In the genomic region with DNA sequence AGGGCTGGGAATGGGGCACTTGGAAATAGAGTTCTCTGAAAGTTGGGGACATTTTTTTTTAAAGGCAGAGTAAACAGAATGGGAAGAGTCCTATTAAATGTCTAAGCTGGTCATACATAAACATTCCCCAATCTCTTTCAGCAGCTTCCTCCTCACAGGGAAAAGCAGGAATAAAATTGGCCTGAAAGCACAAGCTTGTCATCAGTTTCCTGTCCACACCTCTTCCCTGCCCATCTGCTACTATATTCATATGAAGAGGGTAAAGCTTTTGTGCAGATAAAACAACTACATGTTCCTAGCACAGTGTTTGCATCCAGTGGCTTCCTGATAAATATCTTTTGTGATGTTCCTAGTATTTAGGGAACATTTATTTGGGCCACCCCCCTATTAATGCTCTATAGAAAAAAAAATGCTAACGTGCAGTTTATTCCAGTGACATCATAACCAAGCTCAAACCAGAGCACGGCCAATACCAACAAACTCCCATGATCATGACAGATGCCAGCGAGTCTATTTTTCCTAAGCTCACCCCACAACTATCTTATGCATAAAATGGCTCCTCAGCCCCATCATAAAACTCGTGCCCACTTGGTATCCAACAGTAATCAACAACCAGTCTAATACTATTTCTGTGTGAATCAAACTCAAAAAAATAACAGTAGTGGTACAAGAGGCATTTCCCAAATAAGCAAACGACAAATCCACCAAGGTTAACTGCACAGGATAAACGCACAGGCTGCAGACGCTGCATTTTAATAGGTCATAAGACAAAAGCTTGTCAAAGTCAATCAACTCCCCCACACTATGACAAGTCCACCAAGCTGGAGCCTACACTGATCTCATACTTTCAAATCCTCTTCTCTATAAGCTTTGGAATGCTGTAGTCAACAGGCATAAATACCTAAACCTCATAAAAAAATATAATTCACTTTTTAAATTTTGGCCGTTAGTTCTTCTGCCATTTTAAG, we compare ENCODE assay signal across 10 cellular contexts.
A peak's percentile ranks its signal among the peaks of the same experiment; 100 is the strongest.
DNase-seq lines count a peak whose midpoint lies in the region; ATAC-seq and TF ChIP-seq lines count a peak whose summit lies in the region.
"Had no signal": no experiment of that assay in that cellular context is flagged by ENCODE, and none has a peak within 500 bp of the region (broad histone marks: within the 10 kb centered on the region; RNA-seq: fewer than 3 reads in every experiment).

No MANE protein-coding gene starts in this region.

- H3K4me3 ChIP-seq in AG04450 (ENCODE audit: low read depth, low read length) (peak overlapping the region; percentile 48), SK-N-MC (no peak overlapping the region), fibroblast of the aortic adventitia (ENCODE audit: low read depth, low read length) (peak overlapping the region; percentile 66)

- peaks cover 52% of the 10 kb centered on the region for H3K4me1 Mint-ChIP-seq in nephron
- peaks cover 3% of the 10 kb centered on the region for H3K4me1 Mint-ChIP-seq in activated CD8-positive, alpha-beta memory T cell treated with anti-CD3 and anti-CD28 coated beads, Interleukin-2, amount 10 ng/mL, durations not matched to agents 7 days and 5 days

- H3K27me3 ChIP-seq in AG04450 (ENCODE audit: control insufficient read depth, insufficient read depth, low read length) = no peaks in the 10 kb centered on the region

- H3K27ac ChIP-seq in AG04450 (ENCODE audit: low read depth, low read length) (no peak overlapping the region), SK-N-MC (peak overlapping the region; percentile 48; the same call in 1 of the 2 replicates)

- peak overlapping the region in 2 of 3 experiments; percentile 26 to 68 for H3K4me3 Mint-ChIP-seq in nephron
- no peak overlapping the region for H3K4me3 Mint-ChIP-seq in activated CD8-positive, alpha-beta memory T cell treated with anti-CD3 and anti-CD28 coated beads, Interleukin-2, amount 10 ng/mL, durations not matched to agents 7 days and 5 days
- H3K4me3 Mint-ChIP-seq: activated CD8-positive, alpha-beta T cell treated with anti-CD3 and anti-CD28 coated beads, Interleukin-2, amount 10 ng/mL, durations not matched to agents 7 days and 5 days had no signal

- H3K27ac Mint-ChIP-seq in nephron = peak overlapping the region; percentile 27 to 89 (median 46)
- H3K27ac Mint-ChIP-seq in activated CD8-positive, alpha-beta memory T cell treated with anti-CD3 and anti-CD28 coated beads, Interleukin-2, amount 10 ng/mL, durations not matched to agents 7 days and 5 days = no peak overlapping the region
- H3K27ac Mint-ChIP-seq: activated CD8-positive, alpha-beta T cell treated with anti-CD3 and anti-CD28 coated beads, Interleukin-2, amount 10 ng/mL, durations not matched to agents 7 days and 5 days had no signal

- no peak overlapping the region for H3K9ac ChIP-seq in SK-N-MC (ENCODE audit: insufficient read length)

- POLR2A ChIA-PET in AG04450 (lab: Yijun Ruan, JAX) = interaction anchor here (0.6 to 1.6 kb wide), 5 partner anchors 8 to 105 kb away, joined by 3 to 7 read pairs (median 3); no protein-coding TSS in a partner anchor

- CTCF ChIA-PET in AG04450 (lab: Charles Lee) = interaction anchor here (1.0 kb wide), 2 partner anchors 32 to 33 kb away, joined by 3 read pairs; no protein-coding TSS in a partner anchor
- CTCF ChIA-PET in activated CD8-positive, alpha-beta memory T cell treated with anti-CD3 and anti-CD28 coated beads, Interleukin-2, amount 10 ng/mL, durations not matched to agents 7 days and 5 days (lab: Charles Lee) = interaction anchor here (1.1 kb wide), 1 partner anchor 83 kb away, joined by 3 read pairs; no protein-coding TSS in a partner anchor

- no peaks in the 10 kb centered on the region for H3K9me3 Mint-ChIP-seq in nephron
- H3K9me3 Mint-ChIP-seq in activated CD8-positive, alpha-beta memory T cell treated with anti-CD3 and anti-CD28 coated beads, Interleukin-2, amount 10 ng/mL, durations not matched to agents 7 days and 5 days (ENCODE audit: low read depth) = no peaks in the 10 kb centered on the region

- TF ChIP-seq CTCF in AG04450 (IDR thresholded peaks at IDR 0.05; ENCODE audit: low read depth, low read length) (no peak), fibroblast of the aortic adventitia (IDR thresholded peaks at IDR 0.05; ENCODE audit: insufficient read depth, low read length) (no peak), nephron (IDR thresholded peaks at IDR 0.05; ENCODE audit: unreplicated experiment in 3 of 3) (no peak)

- DNase-seq in AG04450 (ENCODE audit: low read depth, low spot score) (no peak), SK-N-MC (ENCODE audit: low read depth, low spot score) (no peak), fibroblast of the aortic adventitia (ENCODE audit: low read depth) (peak; percentile 58), SKM-1 (lab: John Stamatoyannopoulos, UW; ENCODE audit: unreplicated experiment) (no peak)
- no peak for DNase-seq in activated CD8-positive, alpha-beta memory T cell treated with anti-CD3 and anti-CD28 coated beads, Interleukin-2, amount 10 ng/mL, durations not matched to agents 7 days and 5 days
- DNase-seq: activated CD8-positive, alpha-beta T cell treated with anti-CD3 and anti-CD28 coated beads, Interleukin-2, amount 10 ng/mL, durations not matched to agents 7 days and 5 days; GOT3 had no signal

- ATAC-seq in GM18867 (IDR thresholded peaks at IDR 0.05; ENCODE audit: unreplicated experiment) = no peak
- no peak for ATAC-seq in HG03039 (IDR thresholded peaks at IDR 0.05; ENCODE audit: unreplicated experiment)
- ATAC-seq in activated CD8-positive, alpha-beta memory T cell treated with anti-CD3 and anti-CD28 coated beads, Interleukin-2, amount 10 ng/mL, durations not matched to agents 7 days and 5 days = no peak
- ATAC-seq: activated CD8-positive, alpha-beta T cell treated with anti-CD3 and anti-CD28 coated beads, Interleukin-2, amount 10 ng/mL, durations not matched to agents 7 days and 5 days had no signal

- no peaks in the 10 kb centered on the region for H3K36me3 ChIP-seq in SK-N-MC (ENCODE audit: insufficient read depth, low read length)

- H3K36me3 Mint-ChIP-seq in nephron (ENCODE audit: low read depth) = no peaks in the 10 kb centered on the region
- H3K36me3 Mint-ChIP-seq in activated CD8-positive, alpha-beta memory T cell treated with anti-CD3 and anti-CD28 coated beads, Interleukin-2, amount 10 ng/mL, durations not matched to agents 7 days and 5 days = no peaks in the 10 kb centered on the region

- H3K9me3 ChIP-seq in AG04450 (ENCODE audit: control insufficient read depth, insufficient read depth, low read length) (no peaks in the 10 kb centered on the region), SK-N-MC (ENCODE audit: low read depth, low read length) (no peaks in the 10 kb centered on the region)

- H3K27me3 Mint-ChIP-seq in nephron (ENCODE audit: low read depth) = no peaks in the 10 kb centered on the region
- no peaks in the 10 kb centered on the region for H3K27me3 Mint-ChIP-seq in activated CD8-positive, alpha-beta memory T cell treated with anti-CD3 and anti-CD28 coated beads, Interleukin-2, amount 10 ng/mL, durations not matched to agents 7 days and 5 days
